Comparison of ENCODE assay signal across 13 cellular contexts in the genomic region with DNA sequence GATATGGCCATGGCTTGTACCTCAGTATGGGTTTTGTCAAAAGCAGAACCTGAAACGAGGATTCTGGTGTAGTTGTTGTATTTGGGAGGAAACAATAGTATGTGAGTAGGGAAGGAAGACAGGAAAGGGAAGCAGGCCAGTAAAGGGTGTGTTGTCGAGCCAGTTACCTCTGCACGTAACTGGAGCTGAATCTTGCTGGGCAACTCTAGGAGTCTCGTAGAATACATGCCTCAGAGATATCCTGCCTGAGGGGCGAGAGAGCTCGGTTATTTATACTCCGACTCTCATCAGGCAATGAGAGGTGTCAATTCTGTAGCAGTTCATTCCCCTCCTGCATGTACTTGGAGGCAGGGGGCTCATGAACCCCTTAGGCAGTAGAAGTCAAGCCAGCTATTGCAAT.
"Had no signal": no experiment of that assay in that cellular context is flagged by ENCODE, and none has a peak within 500 bp of the region (broad histone marks: within the 10 kb centered on the region; RNA-seq: fewer than 3 reads in every experiment).

No MANE protein-coding gene starts in this region.

- H3K27ac ChIP-seq: hepatocyte, ovary, tibial nerve had no signal

- H3K27me3 ChIP-seq: hepatocyte, ovary, tibial nerve had no signal

- H3K27me3 Mint-ChIP-seq: activated naive CD8-positive, alpha-beta T cell treated with anti-CD3 and anti-CD28 coated beads, Interleukin-2, amount 50 U/mL, for 24 hours; T-cell had no signal

- H3K4me1 Mint-ChIP-seq: activated naive CD8-positive, alpha-beta T cell treated with anti-CD3 and anti-CD28 coated beads, Interleukin-2, amount 50 U/mL, for 24 hours; stimulated activated memory B cell treated with anti-CD40 and anti-IgM and Interleukin-4, amounts not matched to agents 10 μg/mL and 1 μg/mL and 100 μg/mL, for 72 hours; T-cell had no signal

- H3K9me3 Mint-ChIP-seq: activated naive CD4-positive, alpha-beta T cell treated with anti-CD3 and anti-CD28 coated beads for 36 hours; activated naive CD8-positive, alpha-beta T cell treated with anti-CD3 and anti-CD28 coated beads, Interleukin-2, amount 50 U/mL, for 24 hours; activated T-helper 2 cell treated with anti-CD3 and anti-CD28 coated beads, Interferon-gamma antibody, Interleukin-2, Interleukin-4, amounts not matched to agents 10 μg/mL and 5 μg/mL and 100 μg/mL, durations not matched to agents 14 hours and 24 hours and 36 hours; T-cell had no signal

- DNase-seq: activated CD4-positive, alpha-beta T cell treated with anti-CD3 and anti-CD28 coated beads for 1 hour; activated CD4-positive, alpha-beta T cell treated with anti-CD3 and anti-CD28 coated beads, Interleukin-2, amount 50 U/mL, for 48 hours; activated naive CD4-positive, alpha-beta T cell treated with anti-CD3 and anti-CD28 coated beads for 36 hours; activated naive CD8-positive, alpha-beta T cell treated with anti-CD3 and anti-CD28 coated beads, Interleukin-2, amount 50 U/mL, for 24 hours; dermis blood vessel endothelial cell; ovary; T-cell; T-helper 9 cell had no signal

- ATAC-seq: activated naive CD8-positive, alpha-beta T cell treated with anti-CD3 and anti-CD28 coated beads, Interleukin-2, amount 50 U/mL, for 24 hours; left lobe of liver; stimulated activated memory B cell treated with anti-CD40 and anti-IgM and Interleukin-4, amounts not matched to agents 10 μg/mL and 1 μg/mL and 100 μg/mL, for 72 hours; T-cell had no signal

- H3K4me3 Mint-ChIP-seq: activated naive CD4-positive, alpha-beta T cell treated with anti-CD3 and anti-CD28 coated beads for 36 hours; activated naive CD8-positive, alpha-beta T cell treated with anti-CD3 and anti-CD28 coated beads, Interleukin-2, amount 50 U/mL, for 24 hours; stimulated activated memory B cell treated with anti-CD40 and anti-IgM and Interleukin-4, amounts not matched to agents 10 μg/mL and 1 μg/mL and 100 μg/mL, for 72 hours; T-cell had no signal

- H3K4me3 ChIP-seq: hepatocyte, ovary, tibial nerve had no signal

- H3K4me1 ChIP-seq: tibial nerve had no signal

- H3K36me3 Mint-ChIP-seq: stimulated activated memory B cell treated with anti-CD40 and anti-IgM and Interleukin-4, amounts not matched to agents 10 μg/mL and 1 μg/mL and 100 μg/mL, for 72 hours; T-cell had no signal

- H3K36me3 ChIP-seq: ovary, tibial nerve had no signal

- H3K9me3 ChIP-seq: ovary, tibial nerve had no signal

- H3K27ac Mint-ChIP-seq: activated naive CD4-positive, alpha-beta T cell treated with anti-CD3 and anti-CD28 coated beads for 36 hours; activated naive CD8-positive, alpha-beta T cell treated with anti-CD3 and anti-CD28 coated beads, Interleukin-2, amount 50 U/mL, for 24 hours; activated T-helper 2 cell treated with anti-CD3 and anti-CD28 coated beads, Interferon-gamma antibody, Interleukin-2, Interleukin-4, amounts not matched to agents 10 μg/mL and 5 μg/mL and 100 μg/mL, durations not matched to agents 14 hours and 24 hours and 36 hours; stimulated activated memory B cell treated with anti-CD40 and anti-IgM and Interleukin-4, amounts not matched to agents 10 μg/mL and 1 μg/mL and 100 μg/mL, for 72 hours; T-cell had no signal
